Comparison of ENCODE assay signal across 1 cellular context in the genomic region with DNA sequence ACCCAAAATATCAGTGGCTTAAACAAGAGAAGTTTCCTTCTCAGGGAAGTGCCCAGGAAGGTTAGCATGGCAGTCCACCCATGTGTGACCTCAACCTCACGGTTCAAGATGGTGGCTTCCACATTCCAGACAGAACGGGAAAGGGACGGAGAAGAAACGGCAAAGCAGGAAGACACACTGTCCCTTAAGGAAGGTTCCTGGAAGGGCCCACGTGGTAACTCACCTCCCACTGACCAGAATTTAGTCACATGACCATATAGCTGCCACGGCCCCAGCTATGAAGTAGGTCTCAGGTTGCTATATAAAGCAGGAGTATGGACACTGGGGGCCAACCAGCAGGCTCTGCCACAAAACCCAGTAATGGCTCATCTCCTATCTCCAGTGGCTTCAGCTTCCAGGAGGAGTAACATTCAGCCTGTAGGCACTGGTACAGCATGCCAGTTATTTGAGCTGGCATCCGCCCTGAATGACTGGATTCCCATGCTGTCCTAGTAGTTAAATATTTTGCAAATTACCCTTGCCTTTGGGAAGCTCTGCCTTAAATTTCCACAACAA.
TF ChIP-seq lines count a peak whose summit lies in the region.

No MANE protein-coding gene starts in this region.

TF ChIP-seq in K562, 482 proteins besides CTCF, POLR2A, EP300 and RAD21 (continued from another document and continues in another):
- TF ChIP-seq PHB (CRISPR knock-in tag; IDR thresholded peaks at IDR 0.05) (no peak), ZNF766 (CRISPR knock-in tag; conservative IDR thresholded peaks at IDR 0.05) (0 out of 2 replicates have a peak, but pooled peaks have one; percentile 41), FOXP1 (CRISPR knock-in tag; IDR thresholded peaks at IDR 0.05) (0 out of 2 replicates have a peak, but pooled peaks have one; percentile 2), ZNF197 (CRISPR knock-in tag; IDR thresholded peaks at IDR 0.05; ENCODE audit: low read depth) (no peak), CREB1 (IDR thresholded peaks at IDR 0.05) (no peak), CREB1 (CRISPR knock-in tag; IDR thresholded peaks at IDR 0.05) (no peak), SIN3B (IDR thresholded peaks at IDR 0.05; ENCODE audit: low read depth) (no peak), MCM3 (IDR thresholded peaks at IDR 0.05) (no peak), ZNF146 (CRISPR knock-in tag; IDR thresholded peaks at IDR 0.05; ENCODE audit: unreplicated experiment) (no peak), RB1 (IDR thresholded peaks at IDR 0.05; ENCODE audit: low read depth) (no peak), EP400 (IDR thresholded peaks at IDR 0.05) (no peak), CBX1 (IDR thresholded peaks at IDR 0.05; ENCODE audit: low read depth) (no peak), ASH1L (IDR thresholded peaks at IDR 0.05; ENCODE audit: borderline replicate concordance, low read depth, partially characterized antibody) (no peak), SUPT5H (IDR thresholded peaks at IDR 0.05) (no peak), ETV5 (CRISPR knock-in tag; IDR thresholded peaks at IDR 0.05; ENCODE audit: low read depth) (no peak), GABPB2 (CRISPR knock-in tag; conservative IDR thresholded peaks at IDR 0.05) (no peak), PHF8 (IDR thresholded peaks at IDR 0.05; ENCODE audit: borderline replicate concordance, low read length) (0 out of 2 replicates have a peak, but pooled peaks have one; percentile 2), STAT5A (IDR thresholded peaks at IDR 0.05; ENCODE audit: borderline replicate concordance, low read length) (no peak), SLC30A9 (CRISPR knock-in tag; IDR thresholded peaks at IDR 0.05) (no peak), CTBP1 (IDR thresholded peaks at IDR 0.05; ENCODE audit: borderline replicate concordance) (no peak), MAFG (tag; conservative IDR thresholded peaks at IDR 0.05) (no peak), SMAD3 (CRISPR knock-in tag; conservative IDR thresholded peaks at IDR 0.05) (no peak), KHSRP (IDR thresholded peaks at IDR 0.05) (no peak), RBM39 (optimal IDR thresholded peaks at IDR 0.05; ENCODE audit: low read depth, low read length) (no peak), POLR2B (IDR thresholded peaks at IDR 0.05; ENCODE audit: low read depth, partially characterized antibody) (no peak), ZNF263 (CRISPR knock-in tag; IDR thresholded peaks at IDR 0.05; ENCODE audit: borderline replicate concordance) (no peak), MAFK (IDR thresholded peaks at IDR 0.05; ENCODE audit: low read length) (no peak), POLR2H (tag; IDR thresholded peaks at IDR 0.05; ENCODE audit: low read depth) (no peak), TARDBP (IDR thresholded peaks at IDR 0.05) (no peak), SRSF7 (optimal IDR thresholded peaks at IDR 0.05; ENCODE audit: low read depth, low read length) (no peak), ZZZ3 (IDR thresholded peaks at IDR 0.05) (no peak), PTTG1 (tag; IDR thresholded peaks at IDR 0.05; ENCODE audit: low read depth) (no peak), ZNF121 (CRISPR knock-in tag; conservative IDR thresholded peaks at IDR 0.05) (no peak), RBBP5 (IDR thresholded peaks at IDR 0.05; ENCODE audit: borderline replicate concordance, insufficient read depth, low read length, poor library complexity, severe bottlenecking) (no peak), FOXK1 (CRISPR knock-in tag; IDR thresholded peaks at IDR 0.05; ENCODE audit: borderline replicate concordance) (0 out of 2 replicates have a peak, but pooled peaks have one; percentile 72), BRF1 (IDR thresholded peaks at IDR 0.05; ENCODE audit: borderline replicate concordance, extremely low read depth, insufficient read length) (no peak), MCM2 (IDR thresholded peaks at IDR 0.05; ENCODE audit: low read depth) (no peak), FOXA3 (CRISPR knock-in tag; conservative IDR thresholded peaks at IDR 0.05 in 1 of 2, IDR thresholded peaks at IDR 0.05 in 1 of 2) (no peak), NELFE (IDR thresholded peaks at IDR 0.05; ENCODE audit: insufficient read depth, insufficient read length) (no peak)
- TF ChIP-seq, protein P1, sequence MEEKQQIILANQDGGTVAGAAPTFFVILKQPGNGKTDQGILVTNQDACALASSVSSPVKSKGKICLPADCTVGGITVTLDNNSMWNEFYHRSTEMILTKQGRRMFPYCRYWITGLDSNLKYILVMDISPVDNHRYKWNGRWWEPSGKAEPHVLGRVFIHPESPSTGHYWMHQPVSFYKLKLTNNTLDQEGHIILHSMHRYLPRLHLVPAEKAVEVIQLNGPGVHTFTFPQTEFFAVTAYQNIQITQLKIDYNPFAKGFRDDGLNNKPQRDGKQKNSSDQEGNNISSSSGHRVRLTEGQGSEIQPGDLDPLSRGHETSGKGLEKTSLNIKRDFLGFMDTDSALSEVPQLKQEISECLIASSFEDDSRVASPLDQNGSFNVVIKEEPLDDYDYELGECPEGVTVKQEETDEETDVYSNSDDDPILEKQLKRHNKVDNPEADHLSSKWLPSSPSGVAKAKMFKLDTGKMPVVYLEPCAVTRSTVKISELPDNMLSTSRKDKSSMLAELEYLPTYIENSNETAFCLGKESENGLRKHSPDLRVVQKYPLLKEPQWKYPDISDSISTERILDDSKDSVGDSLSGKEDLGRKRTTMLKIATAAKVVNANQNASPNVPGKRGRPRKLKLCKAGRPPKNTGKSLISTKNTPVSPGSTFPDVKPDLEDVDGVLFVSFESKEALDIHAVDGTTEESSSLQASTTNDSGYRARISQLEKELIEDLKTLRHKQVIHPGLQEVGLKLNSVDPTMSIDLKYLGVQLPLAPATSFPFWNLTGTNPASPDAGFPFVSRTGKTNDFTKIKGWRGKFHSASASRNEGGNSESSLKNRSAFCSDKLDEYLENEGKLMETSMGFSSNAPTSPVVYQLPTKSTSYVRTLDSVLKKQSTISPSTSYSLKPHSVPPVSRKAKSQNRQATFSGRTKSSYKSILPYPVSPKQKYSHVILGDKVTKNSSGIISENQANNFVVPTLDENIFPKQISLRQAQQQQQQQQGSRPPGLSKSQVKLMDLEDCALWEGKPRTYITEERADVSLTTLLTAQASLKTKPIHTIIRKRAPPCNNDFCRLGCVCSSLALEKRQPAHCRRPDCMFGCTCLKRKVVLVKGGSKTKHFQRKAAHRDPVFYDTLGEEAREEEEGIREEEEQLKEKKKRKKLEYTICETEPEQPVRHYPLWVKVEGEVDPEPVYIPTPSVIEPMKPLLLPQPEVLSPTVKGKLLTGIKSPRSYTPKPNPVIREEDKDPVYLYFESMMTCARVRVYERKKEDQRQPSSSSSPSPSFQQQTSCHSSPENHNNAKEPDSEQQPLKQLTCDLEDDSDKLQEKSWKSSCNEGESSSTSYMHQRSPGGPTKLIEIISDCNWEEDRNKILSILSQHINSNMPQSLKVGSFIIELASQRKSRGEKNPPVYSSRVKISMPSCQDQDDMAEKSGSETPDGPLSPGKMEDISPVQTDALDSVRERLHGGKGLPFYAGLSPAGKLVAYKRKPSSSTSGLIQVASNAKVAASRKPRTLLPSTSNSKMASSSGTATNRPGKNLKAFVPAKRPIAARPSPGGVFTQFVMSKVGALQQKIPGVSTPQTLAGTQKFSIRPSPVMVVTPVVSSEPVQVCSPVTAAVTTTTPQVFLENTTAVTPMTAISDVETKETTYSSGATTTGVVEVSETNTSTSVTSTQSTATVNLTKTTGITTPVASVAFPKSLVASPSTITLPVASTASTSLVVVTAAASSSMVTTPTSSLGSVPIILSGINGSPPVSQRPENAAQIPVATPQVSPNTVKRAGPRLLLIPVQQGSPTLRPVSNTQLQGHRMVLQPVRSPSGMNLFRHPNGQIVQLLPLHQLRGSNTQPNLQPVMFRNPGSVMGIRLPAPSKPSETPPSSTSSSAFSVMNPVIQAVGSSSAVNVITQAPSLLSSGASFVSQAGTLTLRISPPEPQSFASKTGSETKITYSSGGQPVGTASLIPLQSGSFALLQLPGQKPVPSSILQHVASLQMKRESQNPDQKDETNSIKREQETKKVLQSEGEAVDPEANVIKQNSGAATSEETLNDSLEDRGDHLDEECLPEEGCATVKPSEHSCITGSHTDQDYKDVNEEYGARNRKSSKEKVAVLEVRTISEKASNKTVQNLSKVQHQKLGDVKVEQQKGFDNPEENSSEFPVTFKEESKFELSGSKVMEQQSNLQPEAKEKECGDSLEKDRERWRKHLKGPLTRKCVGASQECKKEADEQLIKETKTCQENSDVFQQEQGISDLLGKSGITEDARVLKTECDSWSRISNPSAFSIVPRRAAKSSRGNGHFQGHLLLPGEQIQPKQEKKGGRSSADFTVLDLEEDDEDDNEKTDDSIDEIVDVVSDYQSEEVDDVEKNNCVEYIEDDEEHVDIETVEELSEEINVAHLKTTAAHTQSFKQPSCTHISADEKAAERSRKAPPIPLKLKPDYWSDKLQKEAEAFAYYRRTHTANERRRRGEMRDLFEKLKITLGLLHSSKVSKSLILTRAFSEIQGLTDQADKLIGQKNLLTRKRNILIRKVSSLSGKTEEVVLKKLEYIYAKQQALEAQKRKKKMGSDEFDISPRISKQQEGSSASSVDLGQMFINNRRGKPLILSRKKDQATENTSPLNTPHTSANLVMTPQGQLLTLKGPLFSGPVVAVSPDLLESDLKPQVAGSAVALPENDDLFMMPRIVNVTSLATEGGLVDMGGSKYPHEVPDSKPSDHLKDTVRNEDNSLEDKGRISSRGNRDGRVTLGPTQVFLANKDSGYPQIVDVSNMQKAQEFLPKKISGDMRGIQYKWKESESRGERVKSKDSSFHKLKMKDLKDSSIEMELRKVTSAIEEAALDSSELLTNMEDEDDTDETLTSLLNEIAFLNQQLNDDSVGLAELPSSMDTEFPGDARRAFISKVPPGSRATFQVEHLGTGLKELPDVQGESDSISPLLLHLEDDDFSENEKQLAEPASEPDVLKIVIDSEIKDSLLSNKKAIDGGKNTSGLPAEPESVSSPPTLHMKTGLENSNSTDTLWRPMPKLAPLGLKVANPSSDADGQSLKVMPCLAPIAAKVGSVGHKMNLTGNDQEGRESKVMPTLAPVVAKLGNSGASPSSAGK (IDR thresholded peaks at IDR 0.05): peak; percentile 42; the same call in 1 of the 2 replicates
- TF ChIP-seq, protein P2, sequence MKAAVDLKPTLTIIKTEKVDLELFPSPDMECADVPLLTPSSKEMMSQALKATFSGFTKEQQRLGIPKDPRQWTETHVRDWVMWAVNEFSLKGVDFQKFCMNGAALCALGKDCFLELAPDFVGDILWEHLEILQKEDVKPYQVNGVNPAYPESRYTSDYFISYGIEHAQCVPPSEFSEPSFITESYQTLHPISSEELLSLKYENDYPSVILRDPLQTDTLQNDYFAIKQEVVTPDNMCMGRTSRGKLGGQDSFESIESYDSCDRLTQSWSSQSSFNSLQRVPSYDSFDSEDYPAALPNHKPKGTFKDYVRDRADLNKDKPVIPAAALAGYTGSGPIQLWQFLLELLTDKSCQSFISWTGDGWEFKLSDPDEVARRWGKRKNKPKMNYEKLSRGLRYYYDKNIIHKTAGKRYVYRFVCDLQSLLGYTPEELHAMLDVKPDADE (conservative IDR thresholded peaks at IDR 0.05; ENCODE audit: control insufficient read depth, low read depth, low read length): no peak
- TF ChIP-seq, protein P3, sequence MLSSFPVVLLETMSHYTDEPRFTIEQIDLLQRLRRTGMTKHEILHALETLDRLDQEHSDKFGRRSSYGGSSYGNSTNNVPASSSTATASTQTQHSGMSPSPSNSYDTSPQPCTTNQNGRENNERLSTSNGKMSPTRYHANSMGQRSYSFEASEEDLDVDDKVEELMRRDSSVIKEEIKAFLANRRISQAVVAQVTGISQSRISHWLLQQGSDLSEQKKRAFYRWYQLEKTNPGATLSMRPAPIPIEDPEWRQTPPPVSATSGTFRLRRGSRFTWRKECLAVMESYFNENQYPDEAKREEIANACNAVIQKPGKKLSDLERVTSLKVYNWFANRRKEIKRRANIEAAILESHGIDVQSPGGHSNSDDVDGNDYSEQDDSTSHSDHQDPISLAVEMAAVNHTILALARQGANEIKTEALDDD (IDR thresholded peaks at IDR 0.05): no peak
- TF ChIP-seq, protein P4, sequence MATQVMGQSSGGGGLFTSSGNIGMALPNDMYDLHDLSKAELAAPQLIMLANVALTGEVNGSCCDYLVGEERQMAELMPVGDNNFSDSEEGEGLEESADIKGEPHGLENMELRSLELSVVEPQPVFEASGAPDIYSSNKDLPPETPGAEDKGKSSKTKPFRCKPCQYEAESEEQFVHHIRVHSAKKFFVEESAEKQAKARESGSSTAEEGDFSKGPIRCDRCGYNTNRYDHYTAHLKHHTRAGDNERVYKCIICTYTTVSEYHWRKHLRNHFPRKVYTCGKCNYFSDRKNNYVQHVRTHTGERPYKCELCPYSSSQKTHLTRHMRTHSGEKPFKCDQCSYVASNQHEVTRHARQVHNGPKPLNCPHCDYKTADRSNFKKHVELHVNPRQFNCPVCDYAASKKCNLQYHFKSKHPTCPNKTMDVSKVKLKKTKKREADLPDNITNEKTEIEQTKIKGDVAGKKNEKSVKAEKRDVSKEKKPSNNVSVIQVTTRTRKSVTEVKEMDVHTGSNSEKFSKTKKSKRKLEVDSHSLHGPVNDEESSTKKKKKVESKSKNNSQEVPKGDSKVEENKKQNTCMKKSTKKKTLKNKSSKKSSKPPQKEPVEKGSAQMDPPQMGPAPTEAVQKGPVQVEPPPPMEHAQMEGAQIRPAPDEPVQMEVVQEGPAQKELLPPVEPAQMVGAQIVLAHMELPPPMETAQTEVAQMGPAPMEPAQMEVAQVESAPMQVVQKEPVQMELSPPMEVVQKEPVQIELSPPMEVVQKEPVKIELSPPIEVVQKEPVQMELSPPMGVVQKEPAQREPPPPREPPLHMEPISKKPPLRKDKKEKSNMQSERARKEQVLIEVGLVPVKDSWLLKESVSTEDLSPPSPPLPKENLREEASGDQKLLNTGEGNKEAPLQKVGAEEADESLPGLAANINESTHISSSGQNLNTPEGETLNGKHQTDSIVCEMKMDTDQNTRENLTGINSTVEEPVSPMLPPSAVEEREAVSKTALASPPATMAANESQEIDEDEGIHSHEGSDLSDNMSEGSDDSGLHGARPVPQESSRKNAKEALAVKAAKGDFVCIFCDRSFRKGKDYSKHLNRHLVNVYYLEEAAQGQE (CRISPR knock-in tag; IDR thresholded peaks at IDR 0.05; ENCODE audit: low read depth): no peak
- TF ChIP-seq, protein P5, sequence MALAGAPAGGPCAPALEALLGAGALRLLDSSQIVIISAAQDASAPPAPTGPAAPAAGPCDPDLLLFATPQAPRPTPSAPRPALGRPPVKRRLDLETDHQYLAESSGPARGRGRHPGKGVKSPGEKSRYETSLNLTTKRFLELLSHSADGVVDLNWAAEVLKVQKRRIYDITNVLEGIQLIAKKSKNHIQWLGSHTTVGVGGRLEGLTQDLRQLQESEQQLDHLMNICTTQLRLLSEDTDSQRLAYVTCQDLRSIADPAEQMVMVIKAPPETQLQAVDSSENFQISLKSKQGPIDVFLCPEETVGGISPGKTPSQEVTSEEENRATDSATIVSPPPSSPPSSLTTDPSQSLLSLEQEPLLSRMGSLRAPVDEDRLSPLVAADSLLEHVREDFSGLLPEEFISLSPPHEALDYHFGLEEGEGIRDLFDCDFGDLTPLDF (CRISPR knock-in tag; IDR thresholded peaks at IDR 0.05): no peak
- TF ChIP-seq, protein P6, sequence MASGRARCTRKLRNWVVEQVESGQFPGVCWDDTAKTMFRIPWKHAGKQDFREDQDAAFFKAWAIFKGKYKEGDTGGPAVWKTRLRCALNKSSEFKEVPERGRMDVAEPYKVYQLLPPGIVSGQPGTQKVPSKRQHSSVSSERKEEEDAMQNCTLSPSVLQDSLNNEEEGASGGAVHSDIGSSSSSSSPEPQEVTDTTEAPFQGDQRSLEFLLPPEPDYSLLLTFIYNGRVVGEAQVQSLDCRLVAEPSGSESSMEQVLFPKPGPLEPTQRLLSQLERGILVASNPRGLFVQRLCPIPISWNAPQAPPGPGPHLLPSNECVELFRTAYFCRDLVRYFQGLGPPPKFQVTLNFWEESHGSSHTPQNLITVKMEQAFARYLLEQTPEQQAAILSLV (tag; IDR thresholded peaks at IDR 0.05): no peak
